15 cellular contexts compared by ENCODE assay signal in the genomic region with DNA sequence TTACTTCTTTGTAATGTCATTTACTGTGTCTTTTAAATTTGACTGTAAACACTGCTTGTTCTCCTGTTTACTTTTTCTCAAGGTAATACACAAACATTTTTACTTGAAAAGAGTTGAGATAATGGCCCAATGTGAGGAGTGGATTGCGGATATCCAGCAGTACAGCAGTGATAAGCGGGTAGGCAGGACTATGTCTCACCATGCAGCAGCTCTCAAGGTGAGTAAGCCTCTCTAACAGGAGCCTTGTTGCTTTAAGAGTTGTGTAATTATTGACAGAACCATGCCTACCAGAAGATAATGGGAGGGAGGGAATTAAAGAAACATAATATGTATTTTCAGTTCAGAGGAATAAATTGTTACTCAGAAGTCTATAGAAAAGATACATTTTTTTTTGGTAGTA. TPM values are rescaled to one million over a fixed set of nuclear protein-coding genes. Genes with fewer than 3 reads are reported as not detected.
DNase-seq lines count a peak whose midpoint lies in the region; ATAC-seq and TF ChIP-seq lines count a peak whose summit lies in the region.
"Had no signal": no experiment of that assay in that cellular context is flagged by ENCODE, and none has a peak within 500 bp of the region (broad histone marks: within the 10 kb centered on the region; RNA-seq: fewer than 3 reads in every experiment).

No MANE protein-coding gene starts in this region.

- H3K4me2 ChIP-seq in osteoblast (ENCODE audit: insufficient read depth, low read length), result no peak overlapping the region

- H3K4me3 Mint-ChIP-seq in nephron progenitor cell, result no peak overlapping the region
- H3K4me3 Mint-ChIP-seq: CD14-positive monocyte had no signal

- in situ Hi-C loops in ACHN (cut with HindIII; ENCODE audit: low pct_ligation_motif_present, low pct_unique_long_range_greater_than_20kb, low sequenced_read_pairs), result no loop called here

- no peaks in the 10 kb centered on the region for H3K27me3 Mint-ChIP-seq in nephron progenitor cell (ENCODE audit: low read depth, poor library complexity)

- peak overlapping the region; percentile 16 for H3K27ac Mint-ChIP-seq in nephron progenitor cell

- no peaks in the 10 kb centered on the region for H3K9me3 ChIP-seq in osteoblast (ENCODE audit: low read depth, low read length)
- H3K9me3 ChIP-seq: Caco-2 had no signal

- H3K79me2 ChIP-seq in osteoblast (ENCODE audit: insufficient read depth, low read length), result peaks cover 2% of the 10 kb centered on the region

- no peaks in the 10 kb centered on the region for H4K20me1 ChIP-seq in osteoblast (ENCODE audit: insufficient read depth, low read length)

- no peak for ATAC-seq in GM19328 (IDR thresholded peaks at IDR 0.05; ENCODE audit: unreplicated experiment)
- ATAC-seq: GM12878 had no signal

- H3K4me1 Mint-ChIP-seq in nephron progenitor cell, result no peaks in the 10 kb centered on the region

- no peak overlapping the region for H3K4me3 ChIP-seq in osteoblast (ENCODE audit: insufficient read depth, low read length)
- H3K4me3 ChIP-seq: GM12878 had no signal

- H3K36me3 Mint-ChIP-seq in nephron progenitor cell (ENCODE audit: low read depth), result peaks cover 76% of the 10 kb centered on the region

- no peak overlapping the region for H2AFZ ChIP-seq in osteoblast (ENCODE audit: low read length)

- no peak for TF ChIP-seq CTCF in nephron progenitor cell (IDR thresholded peaks at IDR 0.05)
- TF ChIP-seq CTCF in osteoblast (IDR thresholded peaks at IDR 0.05; ENCODE audit: extremely low read depth, low read depth, low read length), result no peak

- DNase-seq in ACHN (peak; percentile 24), amniotic epithelial cell (ENCODE audit: low read depth) (peak; percentile 63), kidney tubule cell (ENCODE audit: low spot score) (peak; percentile 39), nephron progenitor cell (no peak), osteoblast (ENCODE audit: insufficient read length, low spot score, missing footprints) (no peak), middle frontal gyrus (ENCODE audit: extremely low spot score, low spot score) (no peak), LoVo (ENCODE audit: low spot score) (no peak)
- DNase-seq: DMS79, HCEC 1CT, NCI-H69 had no signal

- H3K27ac ChIP-seq in osteoblast (ENCODE audit: low read depth, low read length), result no peak overlapping the region
- H3K27ac ChIP-seq: RWPE1 had no signal

- H3K27me3 ChIP-seq in osteoblast (ENCODE audit: insufficient read depth, low read length), result no peaks in the 10 kb centered on the region

- H3K9me3 Mint-ChIP-seq in nephron progenitor cell, result no peaks in the 10 kb centered on the region
- H3K9me3 Mint-ChIP-seq: CD14-positive monocyte had no signal

- H3K4me1 ChIP-seq in osteoblast (ENCODE audit: insufficient read depth, low read length), result no peaks in the 10 kb centered on the region

- peaks cover 43% of the 10 kb centered on the region for H3K36me3 ChIP-seq in osteoblast (ENCODE audit: insufficient read depth, low read length)

RNA-seq across cellular contexts. Expression of a gene that starts 16.5 kb away (rescaled TPM):
- 24.8 and 25.3 TPM in 2 replicates for total RNA-seq in osteoblast

Comparison
In these comparisons a context has a peak if more than half of its experiments do, and no peak if none do; other contexts are left out.
1. DNase-seq: peak in ACHN (single experiment), amniotic epithelial cell (single experiment) and kidney tubule cell (single experiment); none in nephron progenitor cell (single experiment), osteoblast (single experiment), middle frontal gyrus (single experiment) and LoVo (single experiment).